In the genomic region with DNA sequence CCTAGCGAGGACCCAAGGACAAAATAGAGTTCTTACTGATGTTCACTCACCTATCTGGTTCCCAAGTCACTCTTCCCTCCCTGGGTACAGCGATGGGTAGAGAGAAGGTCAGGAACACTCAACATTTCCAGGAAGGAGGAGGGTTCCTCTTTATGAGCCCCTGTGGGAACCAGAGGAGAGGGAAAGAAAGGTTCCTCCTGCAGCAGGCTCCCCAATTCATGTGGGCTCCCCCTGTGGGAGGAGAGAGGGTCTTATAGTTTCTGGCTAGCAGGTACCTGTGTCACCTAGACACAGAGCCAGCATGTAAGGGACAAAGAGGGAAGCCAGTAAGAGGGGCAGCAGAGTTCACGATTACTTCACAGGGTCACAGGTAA, we compare ENCODE assay signal across 14 cellular contexts.
"Had no signal": no experiment of that assay in that cellular context is flagged by ENCODE, and none has a peak within 500 bp of the region (broad histone marks: within the 10 kb centered on the region; RNA-seq: fewer than 3 reads in every experiment).

No MANE protein-coding gene starts in this region.

- H3K27ac ChIP-seq: foreskin keratinocyte, hepatocyte, parathyroid adenoma, spleen, WERI-Rb-1 had no signal

- H3K9me3 Mint-ChIP-seq: activated naive CD4-positive, alpha-beta T cell treated with anti-CD3 and anti-CD28 coated beads, Interleukin-2, amount 50 U/mL, for 72 hours had no signal

- H3K36me3 Mint-ChIP-seq: activated naive CD4-positive, alpha-beta T cell treated with anti-CD3 and anti-CD28 coated beads, Interleukin-2, amount 50 U/mL, for 72 hours had no signal

- DNase-seq: activated CD4-positive, alpha-beta T cell treated with anti-CD3 and anti-CD28 coated beads, Interleukin-2, amount 50 U/mL, for 48 hours; activated gamma-delta T cell treated with Interleukin-2 at 50 U/mL for 16 hours; foreskin keratinocyte; islet precursor cell; spleen; stimulated activated naive CD4-positive, alpha-beta T cell; T1000; thyroid gland; WERI-Rb-1 had no signal

- H3K4me3 ChIP-seq: hepatocyte, lung, spleen, thyroid gland had no signal

- H3K9ac ChIP-seq: parathyroid adenoma had no signal

- H2AFZ ChIP-seq: hepatocyte, parathyroid adenoma had no signal

- H3K4me3 Mint-ChIP-seq: nephron had no signal

- H3K27me3 ChIP-seq: foreskin keratinocyte, hepatocyte, spleen, thyroid gland had no signal

- H3K79me2 ChIP-seq: hepatocyte, parathyroid adenoma had no signal

- H3K4me1 ChIP-seq: parathyroid adenoma, spleen had no signal

- H3K27ac Mint-ChIP-seq: nephron had no signal

- ATAC-seq: activated naive CD4-positive, alpha-beta T cell treated with anti-CD3 and anti-CD28 coated beads, Interleukin-2, amount 50 U/mL, for 72 hours; foreskin keratinocyte had no signal

- H3K9me3 ChIP-seq: spleen, thyroid gland had no signal

- H3K4me2 ChIP-seq: hepatocyte had no signal

- H3K4me1 Mint-ChIP-seq: nephron had no signal
